ENCODE assay signal across 1 cellular context in the genomic region with DNA sequence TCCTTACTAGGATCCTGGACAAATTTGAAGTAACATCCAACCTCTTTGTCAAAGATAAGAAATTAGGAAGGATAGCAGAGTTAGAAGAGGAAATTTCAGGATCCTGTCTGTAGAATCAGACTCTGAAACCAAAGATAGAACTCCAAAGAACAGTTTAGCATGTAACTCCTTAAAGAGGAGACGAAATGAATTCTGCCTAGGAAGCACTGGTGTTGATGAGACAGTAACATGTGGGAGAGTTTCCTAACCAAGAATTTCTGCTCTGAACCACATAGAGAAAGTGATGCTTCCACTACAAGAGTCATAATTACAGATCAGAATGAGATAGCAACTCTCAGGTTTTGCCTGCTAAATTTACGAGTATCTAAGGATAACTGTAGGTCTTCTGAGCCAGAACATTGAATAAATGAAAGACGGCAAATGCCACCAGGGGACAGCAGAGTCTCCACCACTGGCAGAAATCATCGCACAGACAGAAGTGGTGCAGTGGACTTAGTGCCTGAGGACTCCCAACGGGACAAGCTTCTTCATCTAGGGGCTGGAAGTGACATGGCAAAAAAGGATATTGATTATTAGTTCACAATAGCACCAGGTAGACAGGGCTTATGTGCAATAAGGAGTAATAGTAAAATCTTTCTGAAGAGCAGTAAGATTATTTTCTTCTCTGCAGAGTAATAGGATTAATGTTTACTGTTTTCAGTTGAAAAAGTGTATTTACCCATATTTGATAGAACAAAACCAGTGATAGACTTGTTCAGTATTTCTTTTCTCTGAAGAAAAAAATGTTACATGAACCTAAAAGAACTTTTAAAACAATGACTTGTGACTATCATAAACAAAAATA.
TF ChIP-seq lines count a peak whose summit lies in the region.

No MANE protein-coding gene starts in this region.

TF ChIP-seq in WTC11, 78 proteins besides CTCF, POLR2A, EP300 and RAD21 (continued from another document):
- TF ChIP-seq ZNF317 (CRISPR knock-in tag; IDR thresholded peaks at IDR 0.05; ENCODE audit: borderline replicate concordance, low read depth) (no peak), ZSCAN18 (CRISPR knock-in tag; IDR thresholded peaks at IDR 0.05) (no peak), CREB1 (CRISPR knock-in tag; IDR thresholded peaks at IDR 0.05) (no peak), TP53 (CRISPR knock-in tag; IDR thresholded peaks at IDR 0.05) (no peak)
- TF ChIP-seq, protein P1, sequence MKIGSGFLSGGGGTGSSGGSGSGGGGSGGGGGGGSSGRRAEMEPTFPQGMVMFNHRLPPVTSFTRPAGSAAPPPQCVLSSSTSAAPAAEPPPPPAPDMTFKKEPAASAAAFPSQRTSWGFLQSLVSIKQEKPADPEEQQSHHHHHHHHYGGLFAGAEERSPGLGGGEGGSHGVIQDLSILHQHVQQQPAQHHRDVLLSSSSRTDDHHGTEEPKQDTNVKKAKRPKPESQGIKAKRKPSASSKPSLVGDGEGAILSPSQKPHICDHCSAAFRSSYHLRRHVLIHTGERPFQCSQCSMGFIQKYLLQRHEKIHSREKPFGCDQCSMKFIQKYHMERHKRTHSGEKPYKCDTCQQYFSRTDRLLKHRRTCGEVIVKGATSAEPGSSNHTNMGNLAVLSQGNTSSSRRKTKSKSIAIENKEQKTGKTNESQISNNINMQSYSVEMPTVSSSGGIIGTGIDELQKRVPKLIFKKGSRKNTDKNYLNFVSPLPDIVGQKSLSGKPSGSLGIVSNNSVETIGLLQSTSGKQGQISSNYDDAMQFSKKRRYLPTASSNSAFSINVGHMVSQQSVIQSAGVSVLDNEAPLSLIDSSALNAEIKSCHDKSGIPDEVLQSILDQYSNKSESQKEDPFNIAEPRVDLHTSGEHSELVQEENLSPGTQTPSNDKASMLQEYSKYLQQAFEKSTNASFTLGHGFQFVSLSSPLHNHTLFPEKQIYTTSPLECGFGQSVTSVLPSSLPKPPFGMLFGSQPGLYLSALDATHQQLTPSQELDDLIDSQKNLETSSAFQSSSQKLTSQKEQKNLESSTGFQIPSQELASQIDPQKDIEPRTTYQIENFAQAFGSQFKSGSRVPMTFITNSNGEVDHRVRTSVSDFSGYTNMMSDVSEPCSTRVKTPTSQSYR (CRISPR knock-in tag; IDR thresholded peaks at IDR 0.05): no peak
